Comparison of ENCODE assay signal across 21 cellular contexts in genomic region chr9:91074866-91075265, GRCh38.
A peak's percentile ranks its signal among the peaks of the same experiment; 100 is the strongest.
DNase-seq lines count a peak whose midpoint lies in the region; ATAC-seq and TF ChIP-seq lines count a peak whose summit lies in the region.
"Had no signal": no experiment of that assay in that cellular context is flagged by ENCODE, and none has a peak within 500 bp of the region (broad histone marks: within the 10 kb centered on the region; RNA-seq: fewer than 3 reads in every experiment).

No MANE protein-coding gene starts in this region.

- no peak overlapping the region for H3K4me3 ChIP-seq in BLaER1 treated with 17β-estradiol and CSF1 and Interleukin-3, amounts not matched to agents 10 nM and 100 nM
- no peak overlapping the region for H3K4me3 ChIP-seq in IMR-90 (ENCODE audit: insufficient read depth, low read depth, low read length)
- no peak overlapping the region for H3K4me3 ChIP-seq in skeletal muscle tissue (ENCODE audit: low read length in 3 of 3)
- H3K4me3 ChIP-seq: MG63, Peyer's patch, SJSA1 had no signal

- TF ChIP-seq POLR2A in IMR-90 (IDR thresholded peaks at IDR 0.05; ENCODE audit: low read depth, low read length): no peak

- peaks cover 10 to 26% (median 19%) of the 10 kb centered on the region in 10 experiments for H3K4me1 ChIP-seq in BLaER1 treated with 17β-estradiol and CSF1 and Interleukin-3, amounts not matched to agents 10 nM and 100 nM
- H3K4me1 ChIP-seq in IMR-90 (ENCODE audit: control insufficient read depth, insufficient read depth, low read length) (peaks cover 15% of the 10 kb centered on the region), skeletal muscle tissue (ENCODE audit: control insufficient read depth in 3 of 3, insufficient read depth in 3 of 3, low read length in 3 of 3) (peaks cover 19 to 40% (median 33%) of the 10 kb centered on the region in 3 donors)

- no peak overlapping the region for H2AK9ac ChIP-seq in IMR-90 (replicated peaks; ENCODE audit: low read depth, low read length, poor library complexity)

- H4K5ac ChIP-seq in IMR-90 (ENCODE audit: low read depth, low read length): no peak overlapping the region

- no peak overlapping the region; the same call in 1 of the 2 replicates for H3K14ac ChIP-seq in IMR-90 (replicated peaks; ENCODE audit: low read depth, low read length)

- H3K27ac ChIP-seq in BLaER1 treated with 17β-estradiol and CSF1 and Interleukin-3, amounts not matched to agents 10 nM and 100 nM: no peak overlapping the region
- H3K27ac ChIP-seq in IMR-90 (ENCODE audit: insufficient read depth, low read length) (no peak overlapping the region), skeletal muscle tissue (ENCODE audit: low read depth, low read length) (peak overlapping the region; percentile 17)
- H3K27ac ChIP-seq: Peyer's patch, SJSA1 had no signal

- intact Hi-C loops in IMR-90 (cut with micrococcal nuclease) (no loop called here), cardiac septum (cut with DNase I) (no loop called here)

- H3K4me2 ChIP-seq in BLaER1 treated with 17β-estradiol and CSF1 and Interleukin-3, amounts not matched to agents 10 nM and 100 nM: peak overlapping the region in 8 of 11 experiments; percentile 12 to 58 (median 42); a peak in 13 of 22 replicates
- H3K4me2 ChIP-seq in IMR-90 (ENCODE audit: low read depth, low read length): no peak overlapping the region

- 88% methylated on average over 7 of the region's 13 CpGs; no CpG with 5 or more reads in 1 of the 2 experiments for whole genome bisulfite sequencing in IMR-90 (ENCODE audit: extremely low coverage in 2 of 2, insufficient read length in 1 of 2), 2 experiments

- peak overlapping the region; percentile 53; the same call in 1 of the 2 replicates for H3K4ac ChIP-seq in IMR-90 (ENCODE audit: low read depth, low read length)

- H3K9me1 ChIP-seq in IMR-90 (ENCODE audit: insufficient read depth, low read length): no peaks in the 10 kb centered on the region

- no peaks in the 10 kb centered on the region for H4K20me1 ChIP-seq in BLaER1 treated with 17β-estradiol and CSF1 and Interleukin-3, amounts not matched to agents 10 nM and 100 nM
- H4K20me1 ChIP-seq in IMR-90 (ENCODE audit: insufficient read depth, low read length): no peaks in the 10 kb centered on the region; the same call in 1 of the 2 replicates

- H3K36me3 ChIP-seq in BLaER1 treated with 17β-estradiol and CSF1 and Interleukin-3, amounts not matched to agents 10 nM and 100 nM: no peaks in the 10 kb centered on the region
- H3K36me3 ChIP-seq in IMR-90 (ENCODE audit: control insufficient read depth, insufficient read depth, low read length) (no peaks in the 10 kb centered on the region), skeletal muscle tissue (ENCODE audit: control insufficient read depth in 3 of 3, insufficient read depth in 3 of 3, low read length in 3 of 3) (no peaks in the 10 kb centered on the region)
- H3K36me3 ChIP-seq: MG63, Peyer's patch, SJSA1 had no signal

- peak overlapping the region; percentile 39; the same call in 1 of the 2 replicates for H4K91ac ChIP-seq in IMR-90 (ENCODE audit: insufficient read depth, low read depth, low read length)

- no peak overlapping the region for H2BK5ac ChIP-seq in IMR-90 (ENCODE audit: low read depth, low read length, poor library complexity, severe bottlenecking)

- no peak overlapping the region for H3K9ac ChIP-seq in BLaER1 treated with 17β-estradiol and CSF1 and Interleukin-3, amounts not matched to agents 10 nM and 100 nM
- H3K9ac ChIP-seq in IMR-90 (ENCODE audit: low read depth, low read length): no peak overlapping the region
- no peak overlapping the region for H3K9ac ChIP-seq in skeletal muscle tissue (ENCODE audit: low read depth in 1 of 3, low read length in 3 of 3)

- no peak overlapping the region for H3K23ac ChIP-seq in IMR-90 (ENCODE audit: low read depth, low read length)

- BruUV-seq in IMR-90 (replicated peaks; lab: Mats Ljungman, UMichigan): no TSS peak

- H2AFZ ChIP-seq in IMR-90 (replicated peaks; ENCODE audit: low read length, poor library complexity): no peak overlapping the region

- ATAC-seq in IMR-90 (ENCODE audit: low read depth) (no peak), GM18867 (IDR thresholded peaks at IDR 0.05; ENCODE audit: unreplicated experiment) (no peak)

- POLR2A ChIA-PET in IMR-90 (lab: Charles Lee; ENCODE audit: unreplicated experiment): no interaction called here

- CTCF ChIA-PET in IMR-90 (lab: Yijun Ruan, JAX): no interaction called here

- peak overlapping the region; percentile 32; the same call in 1 of the 2 replicates for H2BK120ac ChIP-seq in IMR-90 (ENCODE audit: low read depth, low read length)

- H3K27me3 ChIP-seq in BLaER1 treated with 17β-estradiol and CSF1 and Interleukin-3, amounts not matched to agents 10 nM and 100 nM: no peaks in the 10 kb centered on the region
- H3K27me3 ChIP-seq in IMR-90 (ENCODE audit: control insufficient read depth, insufficient read depth, low read length) (no peaks in the 10 kb centered on the region), skeletal muscle tissue (ENCODE audit: control insufficient read depth in 3 of 3, insufficient read depth in 3 of 3, low read length in 3 of 3) (no peaks in the 10 kb centered on the region)
- H3K27me3 ChIP-seq: MG63, Peyer's patch, SJSA1 had no signal

- DNase-seq in IMR-90 (no peak), islet precursor cell (peak; percentile 58), cardiac septum (ENCODE audit: low spot score) (no peak), SW 1271 (lab: John Stamatoyannopoulos, UW) (no peak), G401 (ENCODE audit: low spot score) (no peak)
- DNase-seq: C1 segment of cervical spinal cord; CD8-positive, alpha-beta memory T cell; DMS53; H9; Karpas-422; MG63; NCI-H1092; NCI-H1436 treated with DMSO at 0.1 percent for 48 hours; NCI-H2029; NCI-H446; NK-92 treated with Interleukin-12 subunit alpha and Interleukin-12 subunit beta, amount 100 ng/mL, for 24 hours; Peyer's patch had no signal

- H2BK15ac ChIP-seq in IMR-90 (ENCODE audit: low read depth, low read length): peak overlapping the region; percentile 56; the same call in 2 of the 3 replicates

- in situ Hi-C loops in IMR-90 (cut with MboI; ENCODE audit: low sequenced_read_pairs) (no loop called here), G401 (cut with HindIII; ENCODE audit: low sequenced_read_pairs) (no loop called here)

- no peaks in the 10 kb centered on the region for H3K79me1 ChIP-seq in IMR-90 (ENCODE audit: low read depth in 1 of 2, low read length in 2 of 2)

- peak overlapping the region; percentile 60 for H2AK5ac ChIP-seq in IMR-90 (ENCODE audit: low read depth, low read length)

- peak overlapping the region; percentile 63; the same call in 1 of the 2 replicates for H2BK20ac ChIP-seq in IMR-90 (ENCODE audit: low read depth, low read length)

- dilution Hi-C loops in IMR-90 (cut with HindIII; ENCODE audit: low sequenced_read_pairs, unreplicated experiment): no loop called here

- no peak for TF ChIP-seq CTCF in IMR-90 (conservative IDR thresholded peaks at IDR 0.05; ENCODE audit: low read depth, low read length)

- H3K9me3 ChIP-seq in BLaER1 treated with 17β-estradiol and CSF1 and Interleukin-3, amounts not matched to agents 10 nM and 100 nM (replicated peaks in 1 of 11): no peaks in the 10 kb centered on the region; a peak in 2 of 22 replicates
- H3K9me3 ChIP-seq in IMR-90 (ENCODE audit: control insufficient read depth, insufficient read depth, low read length): no peaks in the 10 kb centered on the region
- H3K9me3 ChIP-seq in skeletal muscle tissue (ENCODE audit: control insufficient read depth in 3 of 3, low read length in 3 of 3): no peaks in the 10 kb centered on the region
- H3K9me3 ChIP-seq: MG63, Peyer's patch, SJSA1 had no signal

- no peak for TF ChIP-seq RAD21 in IMR-90 (IDR thresholded peaks at IDR 0.05; ENCODE audit: low read length)

- no peak overlapping the region for H4K8ac ChIP-seq in IMR-90 (ENCODE audit: low read depth in 2 of 2, low read length in 2 of 2)

- no peak overlapping the region for H3K56ac ChIP-seq in IMR-90 (ENCODE audit: extremely low read depth, insufficient read depth, low read length)

- no peak overlapping the region for H3K18ac ChIP-seq in IMR-90 (ENCODE audit: low read depth, low read length)

TF ChIP-seq in IMR-90, 13 proteins besides CTCF, POLR2A, EP300 and RAD21:
- TF ChIP-seq MAFK (IDR thresholded peaks at IDR 0.05; ENCODE audit: low read depth, low read length) (no peak), CHD1 (IDR thresholded peaks at IDR 0.05; ENCODE audit: low read depth, low read length) (no peak), RCOR1 (IDR thresholded peaks at IDR 0.05; ENCODE audit: insufficient replicate concordance, low read length) (no peak), USF2 (IDR thresholded peaks at IDR 0.05; ENCODE audit: low read depth, low read length) (no peak), FOS (IDR thresholded peaks at IDR 0.05; ENCODE audit: low read depth, low read length) (no peak), CEBPB (IDR thresholded peaks at IDR 0.05; ENCODE audit: low read depth, low read length) (no peak), SMC3 (IDR thresholded peaks at IDR 0.05; ENCODE audit: low read depth, low read length) (no peak), MAZ (IDR thresholded peaks at IDR 0.05; ENCODE audit: borderline replicate concordance, low read depth, low read length) (no peak), NFE2L2 (IDR thresholded peaks at IDR 0.05; ENCODE audit: low read depth, low read length) (no peak), MXI1 (IDR thresholded peaks at IDR 0.05; ENCODE audit: borderline replicate concordance, low read depth, low read length) (no peak), ELK1 (IDR thresholded peaks at IDR 0.05; ENCODE audit: borderline replicate concordance, low read depth, low read length) (no peak), RFX5 (IDR thresholded peaks at IDR 0.05; ENCODE audit: low read depth, low read length) (no peak)
